ENCODE assay signal across 1 cellular context in the genomic region with DNA sequence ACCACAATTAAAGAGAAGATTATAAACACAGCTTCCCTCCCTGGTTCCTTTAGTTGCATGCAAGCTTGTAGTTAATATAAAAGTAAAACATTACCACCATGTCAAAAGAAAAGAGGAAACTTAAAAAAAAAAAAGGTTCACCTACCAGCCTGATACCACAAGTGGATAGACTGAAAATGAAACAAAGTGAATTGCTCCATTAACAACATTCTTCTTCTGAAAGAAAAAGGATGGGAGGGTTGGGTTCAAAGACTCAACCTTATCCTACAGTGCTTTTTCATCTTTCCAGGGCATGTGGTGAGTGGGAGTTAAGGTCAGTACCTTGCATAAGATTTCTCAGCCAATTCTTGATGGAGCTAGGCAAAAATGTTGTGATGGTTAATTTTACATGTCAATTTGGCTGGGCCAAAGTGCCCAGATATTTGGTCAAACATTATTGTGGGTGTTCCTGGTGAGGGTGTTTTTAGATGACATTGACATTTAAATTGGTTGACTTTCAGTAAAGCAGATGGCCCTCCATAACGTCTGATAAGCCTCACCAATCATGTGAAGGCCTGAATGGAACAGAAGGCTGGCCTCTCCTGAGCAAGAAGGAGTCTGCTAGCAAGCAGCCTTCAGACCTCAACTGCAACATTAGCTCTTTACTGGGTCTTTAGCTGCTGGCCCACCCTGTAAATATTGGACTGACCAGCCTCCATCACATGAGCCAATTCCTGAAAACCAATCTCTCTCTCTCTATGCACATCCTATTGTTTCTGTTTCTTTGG.
TF ChIP-seq lines count a peak whose summit lies in the region.

No MANE protein-coding gene starts in this region.

TF ChIP-seq in K562, 482 proteins besides CTCF, POLR2A, EP300 and RAD21:
- no peak for TF ChIP-seq ZFX (CRISPR knock-in tag; IDR thresholded peaks at IDR 0.05)
- TF ChIP-seq, protein P1, sequence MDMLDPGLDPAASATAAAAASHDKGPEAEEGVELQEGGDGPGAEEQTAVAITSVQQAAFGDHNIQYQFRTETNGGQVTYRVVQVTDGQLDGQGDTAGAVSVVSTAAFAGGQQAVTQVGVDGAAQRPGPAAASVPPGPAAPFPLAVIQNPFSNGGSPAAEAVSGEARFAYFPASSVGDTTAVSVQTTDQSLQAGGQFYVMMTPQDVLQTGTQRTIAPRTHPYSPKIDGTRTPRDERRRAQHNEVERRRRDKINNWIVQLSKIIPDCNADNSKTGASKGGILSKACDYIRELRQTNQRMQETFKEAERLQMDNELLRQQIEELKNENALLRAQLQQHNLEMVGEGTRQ (CRISPR knock-in tag; IDR thresholded peaks at IDR 0.05) = no peak
- peak; percentile 18 for TF ChIP-seq MEIS2 (IDR thresholded peaks at IDR 0.05; ENCODE audit: partially characterized antibody)
- no peak for TF ChIP-seq ZNF282 (CRISPR knock-in tag; IDR thresholded peaks at IDR 0.05)
- peak; percentile 54 for TF ChIP-seq ARID1B (IDR thresholded peaks at IDR 0.05)
- TF ChIP-seq SREBF1 (IDR thresholded peaks at IDR 0.05; ENCODE audit: borderline replicate concordance, low read depth, low read length) = no peak
- no peak for TF ChIP-seq ZNF76 (CRISPR knock-in tag; IDR thresholded peaks at IDR 0.05; ENCODE audit: borderline replicate concordance)
- no peak for TF ChIP-seq ZNF551 (CRISPR knock-in tag; IDR thresholded peaks at IDR 0.05)
- no peak for TF ChIP-seq PTBP1 (IDR thresholded peaks at IDR 0.05; ENCODE audit: low read depth, low read length)
- TF ChIP-seq, protein P2, sequence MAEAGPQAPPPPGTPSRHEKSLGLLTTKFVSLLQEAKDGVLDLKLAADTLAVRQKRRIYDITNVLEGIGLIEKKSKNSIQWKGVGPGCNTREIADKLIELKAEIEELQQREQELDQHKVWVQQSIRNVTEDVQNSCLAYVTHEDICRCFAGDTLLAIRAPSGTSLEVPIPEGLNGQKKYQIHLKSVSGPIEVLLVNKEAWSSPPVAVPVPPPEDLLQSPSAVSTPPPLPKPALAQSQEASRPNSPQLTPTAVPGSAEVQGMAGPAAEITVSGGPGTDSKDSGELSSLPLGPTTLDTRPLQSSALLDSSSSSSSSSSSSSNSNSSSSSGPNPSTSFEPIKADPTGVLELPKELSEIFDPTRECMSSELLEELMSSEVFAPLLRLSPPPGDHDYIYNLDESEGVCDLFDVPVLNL (CRISPR knock-in tag; IDR thresholded peaks at IDR 0.05; ENCODE audit: low read depth) = no peak
- TF ChIP-seq, protein P3, sequence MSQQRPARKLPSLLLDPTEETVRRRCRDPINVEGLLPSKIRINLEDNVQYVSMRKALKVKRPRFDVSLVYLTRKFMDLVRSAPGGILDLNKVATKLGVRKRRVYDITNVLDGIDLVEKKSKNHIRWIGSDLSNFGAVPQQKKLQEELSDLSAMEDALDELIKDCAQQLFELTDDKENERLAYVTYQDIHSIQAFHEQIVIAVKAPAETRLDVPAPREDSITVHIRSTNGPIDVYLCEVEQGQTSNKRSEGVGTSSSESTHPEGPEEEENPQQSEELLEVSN (IDR thresholded peaks at IDR 0.05; ENCODE audit: borderline replicate concordance in 1 of 2, extremely low read depth in 1 of 2, insufficient read depth in 1 of 2, insufficient read length in 1 of 2, low read depth in 1 of 2, low read length in 1 of 2, poor library complexity in 1 of 2, severe bottlenecking in 1 of 2) = no peak
- TF ChIP-seq, protein P4, sequence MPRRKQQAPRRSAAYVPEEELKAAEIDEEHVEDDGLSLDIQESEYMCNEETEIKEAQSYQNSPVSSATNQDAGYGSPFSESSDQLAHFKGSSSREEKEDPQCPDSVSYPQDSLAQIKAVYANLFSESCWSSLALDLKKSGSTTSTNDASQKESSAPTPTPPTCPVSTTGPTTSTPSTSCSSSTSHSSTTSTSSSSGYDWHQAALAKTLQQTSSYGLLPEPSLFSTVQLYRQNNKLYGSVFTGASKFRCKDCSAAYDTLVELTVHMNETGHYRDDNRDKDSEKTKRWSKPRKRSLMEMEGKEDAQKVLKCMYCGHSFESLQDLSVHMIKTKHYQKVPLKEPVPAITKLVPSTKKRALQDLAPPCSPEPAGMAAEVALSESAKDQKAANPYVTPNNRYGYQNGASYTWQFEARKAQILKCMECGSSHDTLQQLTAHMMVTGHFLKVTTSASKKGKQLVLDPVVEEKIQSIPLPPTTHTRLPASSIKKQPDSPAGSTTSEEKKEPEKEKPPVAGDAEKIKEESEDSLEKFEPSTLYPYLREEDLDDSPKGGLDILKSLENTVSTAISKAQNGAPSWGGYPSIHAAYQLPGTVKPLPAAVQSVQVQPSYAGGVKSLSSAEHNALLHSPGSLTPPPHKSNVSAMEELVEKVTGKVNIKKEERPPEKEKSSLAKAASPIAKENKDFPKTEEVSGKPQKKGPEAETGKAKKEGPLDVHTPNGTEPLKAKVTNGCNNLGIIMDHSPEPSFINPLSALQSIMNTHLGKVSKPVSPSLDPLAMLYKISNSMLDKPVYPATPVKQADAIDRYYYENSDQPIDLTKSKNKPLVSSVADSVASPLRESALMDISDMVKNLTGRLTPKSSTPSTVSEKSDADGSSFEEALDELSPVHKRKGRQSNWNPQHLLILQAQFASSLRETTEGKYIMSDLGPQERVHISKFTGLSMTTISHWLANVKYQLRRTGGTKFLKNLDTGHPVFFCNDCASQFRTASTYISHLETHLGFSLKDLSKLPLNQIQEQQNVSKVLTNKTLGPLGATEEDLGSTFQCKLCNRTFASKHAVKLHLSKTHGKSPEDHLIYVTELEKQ (CRISPR knock-in tag; IDR thresholded peaks at IDR 0.05) = no peak
- TF ChIP-seq, protein P5, sequence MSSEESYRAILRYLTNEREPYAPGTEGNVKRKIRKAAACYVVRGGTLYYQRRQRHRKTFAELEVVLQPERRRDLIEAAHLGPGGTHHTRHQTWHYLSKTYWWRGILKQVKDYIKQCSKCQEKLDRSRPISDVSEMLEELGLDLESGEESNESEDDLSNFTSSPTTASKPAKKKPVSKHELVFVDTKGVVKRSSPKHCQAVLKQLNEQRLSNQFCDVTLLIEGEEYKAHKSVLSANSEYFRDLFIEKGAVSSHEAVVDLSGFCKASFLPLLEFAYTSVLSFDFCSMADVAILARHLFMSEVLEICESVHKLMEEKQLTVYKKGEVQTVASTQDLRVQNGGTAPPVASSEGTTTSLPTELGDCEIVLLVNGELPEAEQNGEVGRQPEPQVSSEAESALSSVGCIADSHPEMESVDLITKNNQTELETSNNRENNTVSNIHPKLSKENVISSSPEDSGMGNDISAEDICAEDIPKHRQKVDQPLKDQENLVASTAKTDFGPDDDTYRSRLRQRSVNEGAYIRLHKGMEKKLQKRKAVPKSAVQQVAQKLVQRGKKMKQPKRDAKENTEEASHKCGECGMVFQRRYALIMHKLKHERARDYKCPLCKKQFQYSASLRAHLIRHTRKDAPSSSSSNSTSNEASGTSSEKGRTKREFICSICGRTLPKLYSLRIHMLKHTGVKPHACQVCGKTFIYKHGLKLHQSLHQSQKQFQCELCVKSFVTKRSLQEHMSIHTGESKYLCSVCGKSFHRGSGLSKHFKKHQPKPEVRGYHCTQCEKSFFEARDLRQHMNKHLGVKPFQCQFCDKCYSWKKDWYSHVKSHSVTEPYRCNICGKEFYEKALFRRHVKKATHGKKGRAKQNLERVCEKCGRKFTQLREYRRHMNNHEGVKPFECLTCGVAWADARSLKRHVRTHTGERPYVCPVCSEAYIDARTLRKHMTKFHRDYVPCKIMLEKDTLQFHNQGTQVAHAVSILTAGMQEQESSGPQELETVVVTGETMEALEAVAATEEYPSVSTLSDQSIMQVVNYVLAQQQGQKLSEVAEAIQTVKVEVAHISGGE (CRISPR knock-in tag; IDR thresholded peaks at IDR 0.05) = no peak
- no peak for TF ChIP-seq PHTF2 (CRISPR knock-in tag; IDR thresholded peaks at IDR 0.05)
- TF ChIP-seq KDM1A (IDR thresholded peaks at IDR 0.05) = 0 out of 4 replicates have a peak, but pooled peaks have one; percentile 7 to 9
- TF ChIP-seq, protein P6, sequence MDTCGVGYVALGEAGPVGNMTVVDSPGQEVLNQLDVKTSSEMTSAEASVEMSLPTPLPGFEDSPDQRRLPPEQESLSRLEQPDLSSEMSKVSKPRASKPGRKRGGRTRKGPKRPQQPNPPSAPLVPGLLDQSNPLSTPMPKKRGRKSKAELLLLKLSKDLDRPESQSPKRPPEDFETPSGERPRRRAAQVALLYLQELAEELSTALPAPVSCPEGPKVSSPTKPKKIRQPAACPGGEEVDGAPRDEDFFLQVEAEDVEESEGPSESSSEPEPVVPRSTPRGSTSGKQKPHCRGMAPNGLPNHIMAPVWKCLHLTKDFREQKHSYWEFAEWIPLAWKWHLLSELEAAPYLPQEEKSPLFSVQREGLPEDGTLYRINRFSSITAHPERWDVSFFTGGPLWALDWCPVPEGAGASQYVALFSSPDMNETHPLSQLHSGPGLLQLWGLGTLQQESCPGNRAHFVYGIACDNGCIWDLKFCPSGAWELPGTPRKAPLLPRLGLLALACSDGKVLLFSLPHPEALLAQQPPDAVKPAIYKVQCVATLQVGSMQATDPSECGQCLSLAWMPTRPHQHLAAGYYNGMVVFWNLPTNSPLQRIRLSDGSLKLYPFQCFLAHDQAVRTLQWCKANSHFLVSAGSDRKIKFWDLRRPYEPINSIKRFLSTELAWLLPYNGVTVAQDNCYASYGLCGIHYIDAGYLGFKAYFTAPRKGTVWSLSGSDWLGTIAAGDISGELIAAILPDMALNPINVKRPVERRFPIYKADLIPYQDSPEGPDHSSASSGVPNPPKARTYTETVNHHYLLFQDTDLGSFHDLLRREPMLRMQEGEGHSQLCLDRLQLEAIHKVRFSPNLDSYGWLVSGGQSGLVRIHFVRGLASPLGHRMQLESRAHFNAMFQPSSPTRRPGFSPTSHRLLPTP (IDR thresholded peaks at IDR 0.05; ENCODE audit: borderline replicate concordance, extremely low read depth, insufficient read length) = no peak
- no peak for TF ChIP-seq ZNF12 (CRISPR knock-in tag; IDR thresholded peaks at IDR 0.05)
- TF ChIP-seq, protein P7, sequence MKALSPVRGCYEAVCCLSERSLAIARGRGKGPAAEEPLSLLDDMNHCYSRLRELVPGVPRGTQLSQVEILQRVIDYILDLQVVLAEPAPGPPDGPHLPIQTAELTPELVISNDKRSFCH (CRISPR knock-in tag; IDR thresholded peaks at IDR 0.05) = no peak
- TF ChIP-seq, protein P7 (tag; IDR thresholded peaks at IDR 0.05) = 0 out of 2 replicates have a peak, but pooled peaks have one; percentile 28
- TF ChIP-seq SRSF3 (IDR thresholded peaks at IDR 0.05; ENCODE audit: insufficient read depth, low read length) = no peak
